21 cellular contexts compared by ENCODE assay signal in genomic region chrY:12087325-12087724, GRCh38.
"Had no signal": no experiment of that assay in that cellular context is flagged by ENCODE, and none has a peak within 500 bp of the region (broad histone marks: within the 10 kb centered on the region; RNA-seq: fewer than 3 reads in every experiment).

No MANE protein-coding gene starts in this region.

- H3K36me3 Mint-ChIP-seq: activated CD8-positive, alpha-beta memory T cell treated with anti-CD3 and anti-CD28 coated beads, Interleukin-2, amount 10 ng/mL, durations not matched to agents 7 days and 5 days; activated naive CD4-positive, alpha-beta T cell treated with anti-CD3 and anti-CD28 coated beads, Interleukin-2, amount 10 ng/mL, durations not matched to agents 7 days and 5 days; stimulated activated effector memory CD8-positive, alpha-beta T cell treated with anti-CD3 and anti-CD28 coated beads, Interleukin-12 subunit alpha, Interleukin-12 subunit beta, amount 100 ng/mL, for 72 hours had no signal

- H3K27ac ChIP-seq: cardiac muscle cell, left ventricle myocardium inferior, parathyroid adenoma, skin epidermis, suprapubic skin, tibial nerve, VCaP had no signal

- H3K9me3 ChIP-seq: left ventricle myocardium inferior, suprapubic skin, tibial nerve had no signal

- H3K36me3 ChIP-seq: cardiac muscle cell, left ventricle myocardium inferior, suprapubic skin, tibial nerve had no signal

- H3K4me3 ChIP-seq: cardiac muscle cell, left ventricle myocardium inferior, skin epidermis, suprapubic skin, tibial nerve had no signal

- H3K27me3 ChIP-seq: cardiac muscle cell, suprapubic skin, tibial nerve had no signal

- H3K27ac Mint-ChIP-seq: activated CD4-positive, alpha-beta T cell treated with anti-CD3 and anti-CD28 coated beads, Interleukin-2, amount 10 ng/mL, durations not matched to agents 24 days and 14 days; activated CD8-positive, alpha-beta memory T cell treated with anti-CD3 and anti-CD28 coated beads, Interleukin-2, amount 10 ng/mL, durations not matched to agents 7 days and 5 days; activated CD8-positive, alpha-beta T cell treated with anti-CD3 and anti-CD28 coated beads for 36 hours; activated naive CD4-positive, alpha-beta T cell treated with anti-CD3 and anti-CD28 coated beads, Interleukin-2, amount 10 ng/mL, durations not matched to agents 7 days and 5 days; stimulated activated effector memory CD8-positive, alpha-beta T cell treated with anti-CD3 and anti-CD28 coated beads, Interleukin-12 subunit alpha, Interleukin-12 subunit beta, amount 100 ng/mL, for 72 hours had no signal

- DNase-seq: activated CD4-positive, alpha-beta T cell treated with anti-CD3 and anti-CD28 coated beads, Interleukin-2, amount 10 ng/mL, durations not matched to agents 24 days and 14 days; activated CD8-positive, alpha-beta memory T cell treated with anti-CD3 and anti-CD28 coated beads, Interleukin-2, amount 10 ng/mL, durations not matched to agents 7 days and 5 days; activated CD8-positive, alpha-beta T cell treated with anti-CD3 and anti-CD28 coated beads for 36 hours; activated effector memory CD4-positive, alpha-beta T cell treated with anti-CD3 and anti-CD28 coated beads, Interleukin-2, amount 50 U/mL, for 16 hours; activated naive CD4-positive, alpha-beta T cell treated with anti-CD3 and anti-CD28 coated beads, Interleukin-2, amount 10 ng/mL, durations not matched to agents 7 days and 5 days; activated T-cell treated with anti-CD3 and anti-CD28 coated beads for 4 hours; amygdala; hippocampal formation; left ventricle myocardium inferior; nucleus accumbens; right cardiac atrium; stimulated activated CD4-positive, alpha-beta T cell treated with anti-CD3 and anti-CD28 coated beads, Interleukin-1b, Interleukin-23, amount 100 ng/mL, for 48 hours; stimulated activated naive CD8-positive, alpha-beta T cell treated with anti-CD3 and anti-CD28 coated beads, Interleukin-15, amount 100 ng/mL, for 72 hours had no signal

- H3K4me3 Mint-ChIP-seq: activated CD4-positive, alpha-beta T cell treated with anti-CD3 and anti-CD28 coated beads, Interleukin-2, amount 10 ng/mL, durations not matched to agents 24 days and 14 days; activated CD8-positive, alpha-beta memory T cell treated with anti-CD3 and anti-CD28 coated beads, Interleukin-2, amount 10 ng/mL, durations not matched to agents 7 days and 5 days; activated CD8-positive, alpha-beta T cell treated with anti-CD3 and anti-CD28 coated beads for 36 hours; activated naive CD4-positive, alpha-beta T cell treated with anti-CD3 and anti-CD28 coated beads, Interleukin-2, amount 10 ng/mL, durations not matched to agents 7 days and 5 days; stimulated activated effector memory CD8-positive, alpha-beta T cell treated with anti-CD3 and anti-CD28 coated beads, Interleukin-12 subunit alpha, Interleukin-12 subunit beta, amount 100 ng/mL, for 72 hours; stimulated activated naive CD8-positive, alpha-beta T cell treated with anti-CD3 and anti-CD28 coated beads, Interleukin-15, amount 100 ng/mL, for 72 hours had no signal

- H3K9me3 Mint-ChIP-seq: activated CD4-positive, alpha-beta T cell treated with anti-CD3 and anti-CD28 coated beads, Interleukin-2, amount 10 ng/mL, durations not matched to agents 24 days and 14 days; activated CD8-positive, alpha-beta T cell treated with anti-CD3 and anti-CD28 coated beads for 36 hours had no signal

- H3K4me1 ChIP-seq: left ventricle myocardium inferior, parathyroid adenoma, suprapubic skin, tibial nerve had no signal

- H3K4me1 Mint-ChIP-seq: activated CD4-positive, alpha-beta T cell treated with anti-CD3 and anti-CD28 coated beads, Interleukin-2, amount 10 ng/mL, durations not matched to agents 24 days and 14 days; activated CD8-positive, alpha-beta memory T cell treated with anti-CD3 and anti-CD28 coated beads, Interleukin-2, amount 10 ng/mL, durations not matched to agents 7 days and 5 days; activated naive CD4-positive, alpha-beta T cell treated with anti-CD3 and anti-CD28 coated beads, Interleukin-2, amount 10 ng/mL, durations not matched to agents 7 days and 5 days; stimulated activated effector memory CD8-positive, alpha-beta T cell treated with anti-CD3 and anti-CD28 coated beads, Interleukin-12 subunit alpha, Interleukin-12 subunit beta, amount 100 ng/mL, for 72 hours; stimulated activated naive CD8-positive, alpha-beta T cell treated with anti-CD3 and anti-CD28 coated beads, Interleukin-15, amount 100 ng/mL, for 72 hours had no signal

- H3K27me3 Mint-ChIP-seq: activated CD4-positive, alpha-beta T cell treated with anti-CD3 and anti-CD28 coated beads, Interleukin-2, amount 10 ng/mL, durations not matched to agents 24 days and 14 days; activated CD8-positive, alpha-beta memory T cell treated with anti-CD3 and anti-CD28 coated beads, Interleukin-2, amount 10 ng/mL, durations not matched to agents 7 days and 5 days; activated CD8-positive, alpha-beta T cell treated with anti-CD3 and anti-CD28 coated beads for 36 hours; activated naive CD4-positive, alpha-beta T cell treated with anti-CD3 and anti-CD28 coated beads, Interleukin-2, amount 10 ng/mL, durations not matched to agents 7 days and 5 days; stimulated activated naive CD8-positive, alpha-beta T cell treated with anti-CD3 and anti-CD28 coated beads, Interleukin-15, amount 100 ng/mL, for 72 hours had no signal

- ATAC-seq: activated CD4-positive, CD25-positive, alpha-beta regulatory T cell treated with anti-CD3 and anti-CD28 coated beads, Interleukin-2, amount 50 U/mL, for 24 hours; activated CD8-positive, alpha-beta memory T cell treated with anti-CD3 and anti-CD28 coated beads, Interleukin-2, amount 10 ng/mL, durations not matched to agents 7 days and 5 days; activated CD8-positive, alpha-beta T cell treated with anti-CD3 and anti-CD28 coated beads for 36 hours; right cardiac atrium; stimulated activated effector memory CD8-positive, alpha-beta T cell treated with anti-CD3 and anti-CD28 coated beads, Interleukin-12 subunit alpha, Interleukin-12 subunit beta, amount 100 ng/mL, for 72 hours; stimulated activated naive CD8-positive, alpha-beta T cell treated with anti-CD3 and anti-CD28 coated beads, Interleukin-15, amount 100 ng/mL, for 72 hours had no signal
